In the genomic region with DNA sequence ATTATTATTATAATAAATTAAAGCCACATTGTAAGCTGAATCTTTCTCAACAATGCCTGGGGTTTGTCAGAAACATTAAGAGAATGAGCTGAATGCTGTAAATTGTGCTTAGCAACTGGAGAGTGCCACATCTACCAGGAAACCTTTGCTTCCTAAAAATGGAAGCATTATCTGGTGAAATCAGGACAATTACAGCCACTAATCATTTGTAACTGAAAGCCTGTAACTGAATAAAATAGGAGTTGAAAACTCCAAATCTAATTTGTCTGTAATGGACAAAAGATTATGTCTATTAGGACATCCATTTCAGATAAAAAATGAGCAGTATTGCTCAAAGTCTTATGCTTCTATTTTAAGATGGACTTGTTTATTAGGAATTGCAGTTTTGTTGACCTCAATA, we compare ENCODE assay signal across 7 cellular contexts. TPM values are rescaled to one million over a fixed set of nuclear protein-coding genes. Genes with fewer than 3 reads are reported as not detected.
"Had no signal": no experiment of that assay in that cellular context is flagged by ENCODE, and none has a peak within 500 bp of the region (broad histone marks: within the 10 kb centered on the region; RNA-seq: fewer than 3 reads in every experiment).

No MANE protein-coding gene starts in this region.

- H3K9me3 ChIP-seq: HAP-1 had no signal

- H2AFZ ChIP-seq: GM23248 had no signal

- H3K4me1 ChIP-seq: HAP-1 had no signal

- H3K9ac ChIP-seq: GM23248 had no signal

- DNase-seq: GM23248, GOT3, H7, HFFc6 had no signal

- H3K4me3 ChIP-seq: GM23248, HAP-1 had no signal

- H3K27ac ChIP-seq: GM23248, HL-60 had no signal

- H3K36me3 ChIP-seq: HAP-1 had no signal

- FAIRE-seq: HepG2 had no signal

RNA-seq across cellular contexts. Expression of gene ENTPD3, which starts 45.3 kb away (rescaled TPM):
- polyA plus RNA-seq: GM23248 had no signal
